1 cellular context compared by ENCODE assay signal in the genomic region with DNA sequence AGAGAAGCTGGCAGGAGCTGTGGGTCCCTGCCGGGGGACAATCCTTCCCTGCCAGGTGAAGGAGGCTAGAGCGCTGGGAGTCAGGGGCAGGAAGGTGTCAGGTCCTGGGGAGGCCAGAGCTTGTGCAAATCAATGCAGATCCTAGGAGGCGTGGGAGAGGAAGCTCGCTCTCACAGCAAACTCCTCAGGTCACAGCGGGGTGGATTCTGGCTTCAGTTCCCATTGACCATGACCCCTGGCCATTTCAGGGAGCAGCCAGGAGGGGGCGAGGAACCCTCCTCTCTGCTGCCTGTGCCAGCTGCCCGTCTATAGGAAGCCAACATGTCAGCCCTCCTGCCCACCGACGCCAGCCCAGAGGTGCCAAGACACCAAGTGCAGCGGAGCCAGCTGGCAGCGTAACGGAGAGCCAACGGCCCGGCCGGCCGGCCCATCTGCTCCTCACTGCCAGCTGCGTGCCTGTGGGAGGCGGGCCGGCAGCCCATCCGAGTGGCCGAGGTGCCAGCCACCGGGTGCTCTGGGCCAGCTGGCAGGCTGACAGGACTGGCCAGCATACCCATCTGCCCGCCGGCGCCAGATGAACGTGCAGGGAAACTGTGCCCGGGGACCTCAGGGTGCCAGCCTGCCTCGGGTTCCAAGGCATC.
TF ChIP-seq lines count a peak whose summit lies in the region.

No MANE protein-coding gene starts in this region.

TF ChIP-seq in HepG2, 621 proteins besides CTCF, POLR2A, EP300 and RAD21 (continued from another document):
- TF ChIP-seq, protein P1, sequence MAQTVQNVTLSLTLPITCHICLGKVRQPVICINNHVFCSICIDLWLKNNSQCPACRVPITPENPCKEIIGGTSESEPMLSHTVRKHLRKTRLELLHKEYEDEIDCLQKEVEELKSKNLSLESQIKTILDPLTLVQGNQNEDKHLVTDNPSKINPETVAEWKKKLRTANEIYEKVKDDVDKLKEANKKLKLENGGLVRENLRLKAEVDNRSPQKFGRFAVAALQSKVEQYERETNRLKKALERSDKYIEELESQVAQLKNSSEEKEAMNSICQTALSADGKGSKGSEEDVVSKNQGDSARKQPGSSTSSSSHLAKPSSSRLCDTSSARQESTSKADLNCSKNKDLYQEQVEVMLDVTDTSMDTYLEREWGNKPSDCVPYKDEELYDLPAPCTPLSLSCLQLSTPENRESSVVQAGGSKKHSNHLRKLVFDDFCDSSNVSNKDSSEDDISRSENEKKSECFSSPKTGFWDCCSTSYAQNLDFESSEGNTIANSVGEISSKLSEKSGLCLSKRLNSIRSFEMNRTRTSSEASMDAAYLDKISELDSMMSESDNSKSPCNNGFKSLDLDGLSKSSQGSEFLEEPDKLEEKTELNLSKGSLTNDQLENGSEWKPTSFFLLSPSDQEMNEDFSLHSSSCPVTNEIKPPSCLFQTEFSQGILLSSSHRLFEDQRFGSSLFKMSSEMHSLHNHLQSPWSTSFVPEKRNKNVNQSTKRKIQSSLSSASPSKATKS (CRISPR knock-in tag; IDR thresholded peaks at IDR 0.05): no peak
- TF ChIP-seq ZFP37 (CRISPR knock-in tag; IDR thresholded peaks at IDR 0.05; ENCODE audit: borderline replicate concordance) (no peak), PCBP2 (optimal IDR thresholded peaks at IDR 0.05; ENCODE audit: low read depth, low read length, poor library complexity, severe bottlenecking) (no peak), ZNF484 (CRISPR knock-in tag; IDR thresholded peaks at IDR 0.05; ENCODE audit: borderline replicate concordance, low read depth) (no peak), GFI1 (CRISPR knock-in tag; IDR thresholded peaks at IDR 0.05; ENCODE audit: borderline replicate concordance) (no peak), JUN (CRISPR knock-in tag; IDR thresholded peaks at IDR 0.05) (no peak), SMC3 (IDR thresholded peaks at IDR 0.05; ENCODE audit: low read length) (no peak), ZNF3 (CRISPR knock-in tag; IDR thresholded peaks at IDR 0.05) (no peak)
- TF ChIP-seq, protein P2, sequence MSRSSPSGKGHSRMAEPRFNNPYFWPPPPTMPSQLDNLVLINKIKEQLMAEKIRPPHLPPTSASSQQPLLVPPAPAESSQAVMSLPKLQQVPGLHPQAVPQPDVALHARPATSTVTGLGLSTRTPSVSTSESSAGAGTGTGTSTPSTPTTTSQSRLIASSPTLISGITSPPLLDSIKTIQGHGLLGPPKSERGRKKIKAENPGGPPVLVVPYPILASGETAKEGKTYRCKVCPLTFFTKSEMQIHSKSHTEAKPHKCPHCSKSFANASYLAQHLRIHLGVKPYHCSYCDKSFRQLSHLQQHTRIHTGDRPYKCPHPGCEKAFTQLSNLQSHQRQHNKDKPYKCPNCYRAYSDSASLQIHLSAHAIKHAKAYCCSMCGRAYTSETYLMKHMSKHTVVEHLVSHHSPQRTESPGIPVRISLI (CRISPR knock-in tag; IDR thresholded peaks at IDR 0.05; ENCODE audit: borderline replicate concordance): no peak
